18 cellular contexts compared by ENCODE assay signal in genomic region chr6:133774356-133774755, GRCh38.
DNase-seq lines count a peak whose midpoint lies in the region; ATAC-seq and TF ChIP-seq lines count a peak whose summit lies in the region.
"Had no signal": no experiment of that assay in that cellular context is flagged by ENCODE, and none has a peak within 500 bp of the region (broad histone marks: within the 10 kb centered on the region; RNA-seq: fewer than 3 reads in every experiment).

No MANE protein-coding gene starts in this region.

- H3K4me1 ChIP-seq in ascending aorta, result peaks cover 5 to 15% of the 10 kb centered on the region in 2 donors
- no peaks in the 10 kb centered on the region for H3K4me1 ChIP-seq in lower lobe of right lung
- H3K4me1 ChIP-seq: prostate gland, stomach had no signal

- H3K9me3 Mint-ChIP-seq in T-cell, result no peaks in the 10 kb centered on the region
- H3K9me3 Mint-ChIP-seq: activated CD4-positive, alpha-beta memory T cell treated with anti-CD3 and anti-CD28 coated beads for 36 hours had no signal

- H3K4me3 Mint-ChIP-seq in T-cell, result no peak overlapping the region
- H3K4me3 Mint-ChIP-seq: activated CD4-positive, alpha-beta memory T cell treated with anti-CD3 and anti-CD28 coated beads for 36 hours had no signal

- no peaks in the 10 kb centered on the region for H3K36me3 Mint-ChIP-seq in T-cell
- H3K36me3 Mint-ChIP-seq: activated CD4-positive, alpha-beta memory T cell treated with anti-CD3 and anti-CD28 coated beads for 36 hours had no signal

- H3K27ac Mint-ChIP-seq in T-cell, result no peak overlapping the region
- H3K27ac Mint-ChIP-seq: activated CD4-positive, alpha-beta memory T cell treated with anti-CD3 and anti-CD28 coated beads for 36 hours had no signal

- no peaks in the 10 kb centered on the region for H3K4me1 Mint-ChIP-seq in T-cell

- H3K36me3 ChIP-seq in ascending aorta (no peaks in the 10 kb centered on the region), lower lobe of right lung (no peaks in the 10 kb centered on the region)
- H3K36me3 ChIP-seq: prostate gland, stomach had no signal

- intact Hi-C loops in ascending aorta (cut with DNase I) (loop anchor here (10.0 kb wide), 1 partner anchor 280 kb away; the partner anchor contains the start of gene SLC2A12), lower lobe of right lung (cut with DNase I) (no loop called here)

- TF ChIP-seq CTCF in ascending aorta (IDR thresholded peaks at IDR 0.05) (no peak), lower lobe of right lung (IDR thresholded peaks at IDR 0.05) (no peak)

- peaks cover 0 to 17% of the 10 kb centered on the region in 2 donors for H3K27me3 Mint-ChIP-seq in T-cell
- H3K27me3 Mint-ChIP-seq: activated CD4-positive, alpha-beta memory T cell treated with anti-CD3 and anti-CD28 coated beads for 36 hours had no signal

- ATAC-seq in T-cell (replicated peaks in 1 of 4) (no peak), lower lobe of right lung (no peak), HG03342 (IDR thresholded peaks at IDR 0.05; ENCODE audit: unreplicated experiment) (no peak)
- ATAC-seq in activated CD4-positive, CD25-positive, alpha-beta regulatory T cell treated with anti-CD3 and anti-CD28 coated beads, Interleukin-2, amount 50 U/mL, for 24 hours, result no peak
- ATAC-seq: GM12878 had no signal

- H3K4me3 ChIP-seq in ascending aorta, result no peak overlapping the region
- H3K4me3 ChIP-seq in lower lobe of right lung, result no peak overlapping the region
- H3K4me3 ChIP-seq: coronary artery, GM12878, lung, prostate gland, stomach had no signal

- CTCF ChIA-PET in T-cell (lab: Charles Lee), result no interaction called here

- H3K27me3 ChIP-seq in ascending aorta (no peaks in the 10 kb centered on the region), lower lobe of right lung (ENCODE audit: low read depth) (no peaks in the 10 kb centered on the region)
- H3K27me3 ChIP-seq: stomach had no signal

- DNase-seq in DMS53 treated with DMSO at 0.1 percent for 48 hours (lab: John Stamatoyannopoulos, UW; ENCODE audit: unreplicated experiment) (peak; percentile 28), Kasumi-1 (lab: John Stamatoyannopoulos, UW) (peak; percentile 63 to 70), ascending aorta (ENCODE audit: low spot score in 2 of 2) (no peak), kidney tubule cell (ENCODE audit: low spot score) (peak; percentile 77), T-cell (no peak), lower lobe of right lung (no peak)
- DNase-seq: activated CD4-positive, alpha-beta memory T cell treated with anti-CD3 and anti-CD28 coated beads for 36 hours; activated gamma-delta T cell; MM.1S; NCI-H510A; stimulated activated CD4-positive, alpha-beta T cell treated with anti-CD3 and anti-CD28 coated beads, Interleukin-4, amount 100 ng/mL, for 1 hour; stomach had no signal

- H3K9me3 ChIP-seq in ascending aorta (no peaks in the 10 kb centered on the region), lower lobe of right lung (no peaks in the 10 kb centered on the region)
- H3K9me3 ChIP-seq: prostate gland, stomach had no signal

- H3K27ac ChIP-seq in ascending aorta (peak overlapping the region; percentile 10 to 23), lower lobe of right lung (no peak overlapping the region)
- H3K27ac ChIP-seq: coronary artery, prostate gland, stomach had no signal

- POLR2A ChIA-PET in T-cell (lab: Charles Lee), result no interaction called here

Comparison
In these comparisons a context has a peak if more than half of its experiments do, and no peak if none do; other contexts are left out.
1. DNase-seq: peak in DMS53 treated with DMSO at 0.1 percent for 48 hours (single experiment), Kasumi-1 (2 of 2) and kidney tubule cell (single experiment); none in ascending aorta (0 of 2), T-cell (0 of 34) and lower lobe of right lung (single experiment).